8 cellular contexts compared by ENCODE assay signal in genomic region chr10:6647811-6648526, GRCh38.
DNase-seq lines count a peak whose midpoint lies in the region; ATAC-seq lines count a peak whose summit lies in the region.

No MANE protein-coding gene starts in this region.

- no peak overlapping the region for H2AFZ ChIP-seq in GM23248
- no peak overlapping the region for H2AFZ ChIP-seq in trophoblast cell (ENCODE audit: insufficient read depth, low read length, poor library complexity)

- in situ Hi-C loops in Caki2 (cut with HindIII; ENCODE audit: low pct_unique_long_range_greater_than_20kb, low sequenced_read_pairs) (no loop called here), GM23248 (cut with MboI) (no loop called here)

- H3K4me3 ChIP-seq in GM23248 (no peak overlapping the region), trophoblast cell (ENCODE audit: low read depth, low read length) (no peak overlapping the region)

- H3K9me2 ChIP-seq in GM23248 (ENCODE audit: insufficient read depth): no peaks in the 10 kb centered on the region

- no peak overlapping the region for H3K23ac ChIP-seq in trophoblast cell (ENCODE audit: low read length)

- H3K9ac ChIP-seq in GM23248 (no peak overlapping the region), trophoblast cell (ENCODE audit: low read length) (no peak overlapping the region)

- H3K79me2 ChIP-seq in GM23248 (ENCODE audit: insufficient read depth) (no peaks in the 10 kb centered on the region), trophoblast cell (ENCODE audit: control insufficient read depth, insufficient read depth, low read length, poor library complexity) (no peaks in the 10 kb centered on the region)

- peak; percentile 8 for DNase-seq in Caki2 (ENCODE audit: low read depth)
- DNase-seq in GM23248: peak; percentile 10
- DNase-seq in NCI-H526 (lab: John Stamatoyannopoulos, UW): peak; percentile 4 to 59
- DNase-seq in activated CD8-positive, alpha-beta memory T cell treated with anti-CD3 and anti-CD28 coated beads, Interleukin-2, amount 50 U/mL, for 4 hours: peak; percentile 71
- peak; percentile 21 to 64 for DNase-seq in trophoblast cell
- DNase-seq in epidermal melanocyte (ENCODE audit: insufficient read length, low spot score): no peak
- DNase-seq in DMS153 treated with DMSO at 0.1 percent for 48 hours (lab: John Stamatoyannopoulos, UW; ENCODE audit: unreplicated experiment): no peak

- H3K27me3 ChIP-seq in GM23248 (replicated peaks; ENCODE audit: insufficient read depth): peaks cover 4% of the 10 kb centered on the region; the same call in 1 of the 2 replicates
- H3K27me3 ChIP-seq in trophoblast cell (ENCODE audit: insufficient read depth, low read length): no peaks in the 10 kb centered on the region

- no peak overlapping the region for H4K91ac ChIP-seq in trophoblast cell (ENCODE audit: low read depth, low read length)

- H4K12ac ChIP-seq in trophoblast cell (ENCODE audit: low read depth, low read length): no peak overlapping the region

- H4K20me1 ChIP-seq in GM23248 (ENCODE audit: insufficient read depth): no peaks in the 10 kb centered on the region

- WGBS in GM23248 (ENCODE audit: low coverage in 1 of 2, low lambda C conversion rate in 2 of 2, missing lambda C conversion rate in 2 of 2), 2 experiments: 53 to 54% methylated on average over 13 of the region's 13 CpGs
- no CpG with 5 or more reads among the region's 13 CpGs for WGBS in trophoblast cell (ENCODE audit: extremely low coverage, insufficient coverage, insufficient read length)

- ATAC-seq in esophagus mucosa: peak; percentile 46

- no peaks in the 10 kb centered on the region for H3F3A ChIP-seq in GM23248 (ENCODE audit: insufficient read depth)

- H3K14ac ChIP-seq in trophoblast cell (ENCODE audit: low read length): no peak overlapping the region

- H3K4me2 ChIP-seq in GM23248 (ENCODE audit: unreplicated experiment) (no peak overlapping the region), trophoblast cell (ENCODE audit: low read length) (no peak overlapping the region)

- no peak overlapping the region for H3K4ac ChIP-seq in trophoblast cell (ENCODE audit: low read depth, low read length)

- H3K18ac ChIP-seq in trophoblast cell (ENCODE audit: low read length): no peak overlapping the region

- H3K79me1 ChIP-seq in trophoblast cell (ENCODE audit: low read length): no peaks in the 10 kb centered on the region

- H3K4me1 ChIP-seq in GM23248 (ENCODE audit: insufficient read depth) (no peaks in the 10 kb centered on the region), trophoblast cell (ENCODE audit: control insufficient read depth in 1 of 2, insufficient read depth in 2 of 2, low read length in 2 of 2) (no peaks in the 10 kb centered on the region)

- no peak overlapping the region for H2AK5ac ChIP-seq in trophoblast cell (ENCODE audit: low read length)

- no peaks in the 10 kb centered on the region for H3K9me3 ChIP-seq in GM23248 (ENCODE audit: low read depth)
- H3K9me3 ChIP-seq in trophoblast cell (ENCODE audit: insufficient read depth, low read depth, low read length): no peaks in the 10 kb centered on the region

- H3K36me3 ChIP-seq in GM23248 (ENCODE audit: low read depth) (no peaks in the 10 kb centered on the region), trophoblast cell (ENCODE audit: control insufficient read depth in 1 of 2, insufficient read depth in 2 of 2, low read length in 2 of 2) (no peaks in the 10 kb centered on the region)

- H3K27ac ChIP-seq in GM23248 (no peak overlapping the region), trophoblast cell (ENCODE audit: low read depth, low read length) (no peak overlapping the region)

- no peak overlapping the region for H2BK5ac ChIP-seq in trophoblast cell (ENCODE audit: low read depth, low read length, poor library complexity)

- H2BK12ac ChIP-seq in trophoblast cell (ENCODE audit: low read length): no peak overlapping the region

- H2BK120ac ChIP-seq in trophoblast cell (ENCODE audit: insufficient read depth, low read length, poor library complexity): no peak overlapping the region

- no peak overlapping the region for H4K8ac ChIP-seq in trophoblast cell (ENCODE audit: low read depth, low read length)

Comparison
In these comparisons a context has a peak if more than half of its experiments do, and no peak if none do; other contexts are left out.
1. DNase-seq: peak in Caki2 (single experiment), GM23248 (single experiment), NCI-H526 (2 of 2), activated CD8-positive, alpha-beta memory T cell treated with anti-CD3 and anti-CD28 coated beads, Interleukin-2, amount 50 U/mL, for 4 hours (single experiment) and trophoblast cell (2 of 2); none in epidermal melanocyte (single experiment) and DMS153 treated with DMSO at 0.1 percent for 48 hours (single experiment).